In genomic region chr10:101287922-101288638, GRCh38 we compare ENCODE assay signal across 9 cellular contexts. TPM values are rescaled to one million over a fixed set of nuclear protein-coding genes. Genes with fewer than 3 reads are reported as not detected.
DNase-seq lines count a peak whose midpoint lies in the region; ATAC-seq and TF ChIP-seq lines count a peak whose summit lies in the region.
"Had no signal": no experiment of that assay in that cellular context is flagged by ENCODE, and none has a peak within 500 bp of the region (broad histone marks: within the 10 kb centered on the region; RNA-seq: fewer than 3 reads in every experiment).

No MANE protein-coding gene starts in this region.

- H3K4me3 ChIP-seq in AG10803 (ENCODE audit: low read length): no peak overlapping the region
- H3K4me3 ChIP-seq in right cardiac atrium (ENCODE audit: low read length): no peak overlapping the region

- H3K36me3 Mint-ChIP-seq in activated naive CD8-positive, alpha-beta T cell treated with anti-CD3 and anti-CD28 coated beads, Interleukin-2, amount 50 U/mL, for 24 hours (ENCODE audit: low read depth): no peaks in the 10 kb centered on the region

- peaks cover 7% of the 10 kb centered on the region for H3K4me1 Mint-ChIP-seq in activated naive CD8-positive, alpha-beta T cell treated with anti-CD3 and anti-CD28 coated beads, Interleukin-2, amount 50 U/mL, for 24 hours

- peaks cover 85% of the 10 kb centered on the region for H3K27me3 Mint-ChIP-seq in activated naive CD8-positive, alpha-beta T cell treated with anti-CD3 and anti-CD28 coated beads, Interleukin-2, amount 50 U/mL, for 24 hours

- no peak overlapping the region for H3K27ac Mint-ChIP-seq in activated naive CD8-positive, alpha-beta T cell treated with anti-CD3 and anti-CD28 coated beads, Interleukin-2, amount 50 U/mL, for 24 hours

- WGBS in right cardiac atrium: 57% methylated on average over 7 of the region's 7 CpGs

- intact Hi-C loops in right cardiac atrium (cut with DNase I): loop anchor here in 2 of 4 donors (10.0 kb wide), 2 partner anchors 147 to 157 kb away; no protein-coding TSS in a partner anchor

- TF ChIP-seq CTCF in AG10803 (conservative IDR thresholded peaks at IDR 0.05; ENCODE audit: low read length): peak; percentile 24

- ATAC-seq in SK-N-SH treated with all-trans-retinoic acid at 6 μM for 48 hours: peak; percentile 65
- no peak for ATAC-seq in activated naive CD8-positive, alpha-beta T cell treated with anti-CD3 and anti-CD28 coated beads, Interleukin-2, amount 50 U/mL, for 24 hours
- ATAC-seq in right cardiac atrium: no peak
- no peak for ATAC-seq in GM18907 (IDR thresholded peaks at IDR 0.05; ENCODE audit: unreplicated experiment)

- DNase-seq in AG10803 (ENCODE audit: low read depth) (no peak), HT1080 (ENCODE audit: low read depth) (peak; percentile 11), iPS-NIHi11 (ENCODE audit: low spot score) (peak; percentile 70), mucosa of gallbladder (ENCODE audit: low spot score) (no peak), right cardiac atrium (no peak)
- no peak for DNase-seq in activated naive CD8-positive, alpha-beta T cell treated with anti-CD3 and anti-CD28 coated beads, Interleukin-2, amount 50 U/mL, for 24 hours
- DNase-seq: mammary epithelial cell had no signal

- no peaks in the 10 kb centered on the region for H3K9me3 Mint-ChIP-seq in activated naive CD8-positive, alpha-beta T cell treated with anti-CD3 and anti-CD28 coated beads, Interleukin-2, amount 50 U/mL, for 24 hours

- no peaks in the 10 kb centered on the region for H3K27me3 ChIP-seq in right cardiac atrium (ENCODE audit: control insufficient read depth, insufficient read depth)

- no peaks in the 10 kb centered on the region for H3K4me1 ChIP-seq in right cardiac atrium (ENCODE audit: control insufficient read depth, insufficient read depth, low read length)

- no peak overlapping the region for H3K27ac ChIP-seq in right cardiac atrium (ENCODE audit: low read length)

- H3K9me3 ChIP-seq in right cardiac atrium (ENCODE audit: control insufficient read depth, low read length): no peaks in the 10 kb centered on the region

- H3K4me3 Mint-ChIP-seq in activated naive CD8-positive, alpha-beta T cell treated with anti-CD3 and anti-CD28 coated beads, Interleukin-2, amount 50 U/mL, for 24 hours: no peak overlapping the region

TF ChIP-seq in SK-N-SH treated with all-trans-retinoic acid at 6 μM for 48 hours, 23 proteins besides CTCF, POLR2A, EP300 and RAD21:
- TF ChIP-seq ESRRG (CRISPR knock-in tag; IDR thresholded peaks at IDR 0.05) (no peak), ZFP30 (CRISPR knock-in tag; IDR thresholded peaks at IDR 0.05) (no peak), ZNF8 (CRISPR knock-in tag; IDR thresholded peaks at IDR 0.05) (no peak), CSDC2 (CRISPR knock-in tag; IDR thresholded peaks at IDR 0.05) (no peak), TOX (CRISPR knock-in tag; IDR thresholded peaks at IDR 0.05; ENCODE audit: borderline replicate concordance) (no peak), CSRNP3 (CRISPR knock-in tag; IDR thresholded peaks at IDR 0.05) (no peak), TSHZ2 (CRISPR knock-in tag; IDR thresholded peaks at IDR 0.05) (no peak), ZFP3 (CRISPR knock-in tag; IDR thresholded peaks at IDR 0.05) (no peak), TCF4 (CRISPR knock-in tag; IDR thresholded peaks at IDR 0.05; ENCODE audit: borderline replicate concordance) (no peak), ZNF70 (CRISPR knock-in tag; IDR thresholded peaks at IDR 0.05) (no peak), ZNF565 (CRISPR knock-in tag; conservative IDR thresholded peaks at IDR 0.05; ENCODE audit: low read depth) (no peak), RARB (CRISPR knock-in tag; IDR thresholded peaks at IDR 0.05) (no peak), PPARA (CRISPR knock-in tag; IDR thresholded peaks at IDR 0.05; ENCODE audit: borderline replicate concordance) (no peak), POU6F1 (CRISPR knock-in tag; IDR thresholded peaks at IDR 0.05; ENCODE audit: borderline replicate concordance, low read depth) (no peak), ISL1 (CRISPR knock-in tag; IDR thresholded peaks at IDR 0.05) (no peak), CREB5 (CRISPR knock-in tag; IDR thresholded peaks at IDR 0.05; ENCODE audit: low read depth) (no peak), GLIS3 (CRISPR knock-in tag; IDR thresholded peaks at IDR 0.05) (no peak)

RNA-seq across cellular contexts. Expression of gene LBX1, which starts 58.8 kb away (rescaled TPM):
- not detected in 2 replicates for total RNA-seq in HT1080 (2014; rRNA removed; shearing (Covaris generic))
- polyA plus RNA-seq in HT1080 (2015; cell fraction: cytosol; rRNA removed): not detected in 2 replicates
- polyA plus RNA-seq in HT1080 (2015; cell fraction: nucleus; rRNA removed): not detected in 2 replicates
- total RNA-seq in mucosa of gallbladder (not detected), right cardiac atrium (not detected)
- not detected for polyA plus RNA-seq in right cardiac atrium
- total RNA-seq: mammary epithelial cell had no signal
- polyA plus RNA-seq: mammary epithelial cell had no signal

Comparison
In these comparisons a context has a peak if more than half of its experiments do, and no peak if none do; other contexts are left out.
1. DNase-seq: peak in HT1080 (single experiment) and iPS-NIHi11 (single experiment); none in AG10803 (single experiment), activated naive CD8-positive, alpha-beta T cell treated with anti-CD3 and anti-CD28 coated beads, Interleukin-2, amount 50 U/mL, for 24 hours (single experiment), mucosa of gallbladder (single experiment) and right cardiac atrium (0 of 3).